In genomic region chr4:85928775-85929585, GRCh38 we compare ENCODE assay signal across 8 cellular contexts.
A peak's percentile ranks its signal among the peaks of the same experiment; 100 is the strongest.
DNase-seq lines count a peak whose midpoint lies in the region; ATAC-seq and TF ChIP-seq lines count a peak whose summit lies in the region.

No MANE protein-coding gene starts in this region.

- no peaks in the 10 kb centered on the region for H3K9me2 ChIP-seq in OCI-LY1 (ENCODE audit: low read depth, low read length)

- peak; percentile 88 for ATAC-seq in left lobe of liver

- H3K4me3 ChIP-seq in AG10803 (ENCODE audit: low read length) (no peak overlapping the region), OCI-LY1 (ENCODE audit: low read depth, low read length, poor library complexity, severe bottlenecking) (no peak overlapping the region), coronary artery (no peak overlapping the region)

- peak overlapping the region; percentile 24; the same call in 1 of the 2 replicates for H3K4me2 ChIP-seq in OCI-LY1 (ENCODE audit: low read length)

- H2AFZ ChIP-seq in OCI-LY1 (ENCODE audit: low read length) = no peak overlapping the region

- peak; percentile 60 for DNase-seq in AG10803 (ENCODE audit: low read depth)
- DNase-seq in HCEC 1CT = peak; percentile 1
- DNase-seq in left lobe of liver (ENCODE audit: low spot score) = peak; percentile 75
- no peak for DNase-seq in effector CD8-positive, alpha-beta T cell (lab: John Stamatoyannopoulos, UW)
- DNase-seq in coronary artery (ENCODE audit: low spot score) = no peak
- no peak for DNase-seq in NCI-H748 treated with DMSO at 0.1 percent for 48 hours (lab: John Stamatoyannopoulos, UW)
- DNase-seq in NCI-H1694 (lab: John Stamatoyannopoulos, UW) = no peak

- no peak overlapping the region for H3K9ac ChIP-seq in OCI-LY1 (ENCODE audit: low read length)

- no peaks in the 10 kb centered on the region for H4K20me1 ChIP-seq in OCI-LY1 (ENCODE audit: insufficient read depth, low read length)

- no peaks in the 10 kb centered on the region for H3K79me2 ChIP-seq in OCI-LY1 (ENCODE audit: insufficient read depth, low read length)

- peaks cover 24% of the 10 kb centered on the region for H3K4me1 ChIP-seq in OCI-LY1 (ENCODE audit: insufficient read depth, low read length, severe bottlenecking)

- no peaks in the 10 kb centered on the region for H3K9me3 ChIP-seq in OCI-LY1 (ENCODE audit: low read length)

- H3K27ac ChIP-seq in OCI-LY1 (ENCODE audit: low read depth, low read length, poor library complexity, severe bottlenecking) (peak overlapping the region; percentile 39), coronary artery (no peak overlapping the region)

- TF ChIP-seq CTCF in AG10803 (conservative IDR thresholded peaks at IDR 0.05; ENCODE audit: low read length) (no peak), OCI-LY1 (IDR thresholded peaks at IDR 0.05; ENCODE audit: low read length) (no peak), coronary artery (IDR thresholded peaks at IDR 0.05) (no peak)

- no peaks in the 10 kb centered on the region for H3F3A ChIP-seq in OCI-LY1 (ENCODE audit: insufficient read depth, low read length)

- H3K27me3 ChIP-seq in OCI-LY1 (ENCODE audit: insufficient read depth, low read length) = no peaks in the 10 kb centered on the region

- H3K36me3 ChIP-seq in OCI-LY1 (ENCODE audit: insufficient read depth, low read length) = peaks cover 33% of the 10 kb centered on the region; the same call in 1 of the 2 replicates

Comparison
In these comparisons a context has a peak if more than half of its experiments do, and no peak if none do; other contexts are left out.
1. DNase-seq: peak in AG10803 (single experiment), HCEC 1CT (single experiment) and left lobe of liver (single experiment); none in effector CD8-positive, alpha-beta T cell (single experiment), coronary artery (single experiment), NCI-H748 treated with DMSO at 0.1 percent for 48 hours (single experiment) and NCI-H1694 (single experiment).